In the genomic region with DNA sequence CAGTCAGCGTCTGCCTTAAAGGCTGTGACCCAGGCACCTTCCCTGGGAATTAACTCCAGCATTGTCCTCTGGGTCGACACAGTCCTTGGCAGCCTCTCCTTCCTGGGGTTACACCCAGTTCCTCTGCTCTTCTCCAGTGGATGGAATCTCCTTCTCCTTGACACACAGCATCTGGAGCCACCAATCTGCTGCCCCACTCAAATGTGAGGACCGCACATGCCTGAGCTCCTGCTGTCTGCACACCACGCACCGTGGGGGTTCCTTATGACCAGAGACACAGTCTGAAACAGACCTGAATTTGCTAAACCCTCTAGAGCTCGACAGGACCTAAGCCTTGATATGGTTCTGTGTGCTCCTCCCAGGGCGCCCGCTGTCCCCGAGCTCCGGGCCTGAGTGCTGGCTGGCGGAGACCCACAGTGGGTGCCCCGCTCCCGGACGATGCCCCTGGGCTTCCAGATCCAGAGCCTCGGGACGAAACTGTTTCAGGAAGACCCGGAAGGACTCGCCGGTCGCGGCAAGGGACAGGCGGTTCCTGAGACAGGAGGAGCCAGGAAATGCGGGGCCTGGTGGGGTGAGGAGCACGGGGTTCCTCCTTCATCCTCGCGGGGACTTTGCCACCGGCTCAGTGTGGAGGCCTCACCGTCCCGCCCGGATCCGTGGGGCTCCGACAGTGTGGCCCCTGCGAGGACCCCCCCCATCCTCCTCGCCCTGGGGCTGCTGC, we compare ENCODE assay signal across 8 cellular contexts. TPM values are rescaled to one million over a fixed set of nuclear protein-coding genes. Genes with fewer than 3 reads are reported as not detected.
A peak's percentile ranks its signal among the peaks of the same experiment; 100 is the strongest.
DNase-seq lines count a peak whose midpoint lies in the region; ATAC-seq and TF ChIP-seq lines count a peak whose summit lies in the region.

No MANE protein-coding gene starts in this region.

- peaks cover 34% of the 10 kb centered on the region for H3K27me3 Mint-ChIP-seq in osteocyte (ENCODE audit: unreplicated experiment)

- peak overlapping the region; percentile 78 for H3K4me3 Mint-ChIP-seq in osteocyte (ENCODE audit: unreplicated experiment)

- TF ChIP-seq CTCF in fibroblast of mammary gland (conservative IDR thresholded peaks at IDR 0.05; ENCODE audit: control insufficient read depth, insufficient read depth, low read depth, low read length) = no peak
- no peak for TF ChIP-seq CTCF in osteocyte (IDR thresholded peaks at IDR 0.05)

- peaks cover 20% of the 10 kb centered on the region for H3K4me1 Mint-ChIP-seq in osteocyte (ENCODE audit: unreplicated experiment)

- no peaks in the 10 kb centered on the region for H3K9me3 Mint-ChIP-seq in osteocyte (ENCODE audit: unreplicated experiment)

- DNase-seq in CMK (ENCODE audit: low read depth) (peak; percentile 14), RPMI7951 (ENCODE audit: low read depth) (peak; percentile 26), fibroblast of mammary gland (ENCODE audit: low read depth) (peak; percentile 16), osteocyte (ENCODE audit: extremely low spot score, unreplicated experiment) (peak; percentile 84), NK-92 (lab: John Stamatoyannopoulos, UW; ENCODE audit: unreplicated experiment) (no peak), DMS153 treated with DMSO at 0.1 percent for 48 hours (lab: John Stamatoyannopoulos, UW; ENCODE audit: unreplicated experiment) (no peak)

- peak overlapping the region; percentile 58 for H3K4me3 ChIP-seq in fibroblast of mammary gland (ENCODE audit: control insufficient read depth, low read depth, low read length)

- H3K36me3 Mint-ChIP-seq in osteocyte (ENCODE audit: unreplicated experiment) = peaks cover 2% of the 10 kb centered on the region

- no peak overlapping the region for H3K27ac Mint-ChIP-seq in osteocyte (ENCODE audit: unreplicated experiment)

- ATAC-seq in GM19035 (IDR thresholded peaks at IDR 0.05; ENCODE audit: unreplicated experiment) (no peak), GM19455 (IDR thresholded peaks at IDR 0.05; ENCODE audit: unreplicated experiment) (no peak)

RNA-seq across cellular contexts. Expression of a gene that starts 2.5 kb away (rescaled TPM):
- 9.9 and 13.4 TPM in 2 replicates for total RNA-seq in RPMI7951 (2014; rRNA removed; shearing (Covaris generic))
- total RNA-seq in osteocyte = 0.55 and 0.73 TPM in 2 replicates

RNA-seq across cellular contexts. Expression of a gene that starts 16.4 kb away (rescaled TPM):
- 21.8 and 21.9 TPM in 2 replicates for total RNA-seq in RPMI7951 (2014; rRNA removed; shearing (Covaris generic))
- total RNA-seq in osteocyte = 2.1 and 2.9 TPM in 2 replicates

RNA-seq across cellular contexts. Expression of a gene that starts 27.5 kb away (rescaled TPM):
- total RNA-seq in RPMI7951 (2014; rRNA removed; shearing (Covaris generic)) = 1.6 and 2.0 TPM in 2 replicates
- not detected in 2 replicates for total RNA-seq in osteocyte

RNA-seq across cellular contexts. Expression of a gene that starts 38.3 kb away (rescaled TPM):
- 0.20 and 0.36 TPM in 2 replicates for total RNA-seq in RPMI7951 (2014; rRNA removed; shearing (Covaris generic))
- total RNA-seq in osteocyte = 10.7 and 11.5 TPM in 2 replicates

Comparison
In these comparisons a context has a peak if more than half of its experiments do, and no peak if none do; other contexts are left out.
1. DNase-seq: peak in CMK (single experiment), RPMI7951 (single experiment), fibroblast of mammary gland (single experiment) and osteocyte (single experiment); none in NK-92 (single experiment) and DMS153 treated with DMSO at 0.1 percent for 48 hours (single experiment).